Comparison of ENCODE assay signal across 17 cellular contexts in genomic region chr3:170564664-170565063, GRCh38. TPM values are rescaled to one million over a fixed set of nuclear protein-coding genes. Genes with fewer than 3 reads are reported as not detected.
DNase-seq lines count a peak whose midpoint lies in the region; ATAC-seq, FAIRE-seq and TF ChIP-seq lines count a peak whose summit lies in the region.
"Had no signal": no experiment of that assay in that cellular context is flagged by ENCODE, and none has a peak within 500 bp of the region (broad histone marks: within the 10 kb centered on the region; RNA-seq: fewer than 3 reads in every experiment).

No MANE protein-coding gene starts in this region.

- H2AFZ ChIP-seq in K562 (ENCODE audit: low read depth, low read length) (peak overlapping the region; percentile 65; the same call in 1 of the 2 replicates), mammary epithelial cell (ENCODE audit: low read depth, low read length) (no peak overlapping the region)

- POLR2A ChIA-PET in K562 (lab: Yijun Ruan, JAX), result interaction anchor here (0.6 kb wide), 1 partner anchor 152 kb away, joined by 4 read pairs; no protein-coding TSS in a partner anchor

- in situ Hi-C loops in K562 (cut with MboI) (no loop called here), mammary epithelial cell (cut with MboI; ENCODE audit: low sequenced_read_pairs in 2 of 2) (no loop called here)

- H3K9me1 ChIP-seq in K562 (ENCODE audit: control insufficient read depth, insufficient read depth, low read length), result no peaks in the 10 kb centered on the region

- BruUV-seq in K562 (replicated peaks; lab: Mats Ljungman, UMichigan) (no TSS peak), mammary epithelial cell (replicated peaks; lab: Mats Ljungman, UMichigan) (no TSS peak)

- DNase-seq in K562 (ENCODE audit: extremely low read depth in 1 of 4, low spot score in 3 of 4) (no peak), DMS153 (lab: John Stamatoyannopoulos, UW) (no peak), HuH-7 (ENCODE audit: low spot score) (no peak), mammary epithelial cell (no peak), NCI-H526 (lab: John Stamatoyannopoulos, UW) (no peak)
- DNase-seq: activated CD8-positive, alpha-beta memory T cell treated with anti-CD3 and anti-CD28 coated beads for 24 hours; activated effector memory CD4-positive, alpha-beta T cell treated with anti-CD3 and anti-CD28 coated beads, Interleukin-2, amount 50 U/mL, for 16 hours; aorta; Caco-2; stimulated activated CD4-positive, alpha-beta T cell treated with anti-CD3 and anti-CD28 coated beads, Interleukin-4, amount 100 ng/mL, for 1 hour had no signal

- peak overlapping the region in 9 of 11 experiments; percentile 1 to 73 (median 20); a peak in 15 of 22 replicates for H3K4me2 ChIP-seq in BLaER1 treated with 17β-estradiol and CSF1 and Interleukin-3, amounts not matched to agents 10 nM and 100 nM
- H3K4me2 ChIP-seq in K562 (ENCODE audit: insufficient read depth, low read length), result no peak overlapping the region
- no peak overlapping the region for H3K4me2 ChIP-seq in mammary epithelial cell (ENCODE audit: insufficient read depth, low read depth, low read length)

- no peak overlapping the region for H3K9ac ChIP-seq in BLaER1 treated with 17β-estradiol and CSF1 and Interleukin-3, amounts not matched to agents 10 nM and 100 nM
- no peak overlapping the region for H3K9ac ChIP-seq in K562 (ENCODE audit: insufficient read depth in 1 of 2, low read depth in 2 of 2, low read length in 2 of 2)
- no peak overlapping the region for H3K9ac ChIP-seq in mammary epithelial cell (ENCODE audit: insufficient read depth, low read length)

- 7% methylated on average over 2 of the region's 2 CpGs for WGBS in K562 (ENCODE audit: insufficient coverage, low coverage, missing lambda C conversion rate)
- 69% methylated on average over 2 of the region's 2 CpGs for WGBS in mammary epithelial cell (ENCODE audit: low coverage, missing lambda C conversion rate)

- no peak for TF ChIP-seq RAD21 in K562 (CRISPR knock-in tag; conservative IDR thresholded peaks at IDR 0.05 in 1 of 2, IDR thresholded peaks at IDR 0.05 in 1 of 2)

- no peaks in the 10 kb centered on the region for H3K27me3 ChIP-seq in BLaER1 treated with 17β-estradiol and CSF1 and Interleukin-3, amounts not matched to agents 10 nM and 100 nM
- H3K27me3 ChIP-seq in K562 (ENCODE audit: control insufficient read depth in 2 of 2, insufficient read depth in 2 of 2, low read length in 2 of 2), result no peaks in the 10 kb centered on the region; a peak in 1 of 5 replicates
- H3K27me3 ChIP-seq in mammary epithelial cell (ENCODE audit: insufficient read depth, low read length), result no peaks in the 10 kb centered on the region
- H3K27me3 ChIP-seq: neutrophil had no signal

- no peaks in the 10 kb centered on the region for H3K36me3 ChIP-seq in BLaER1 treated with 17β-estradiol and CSF1 and Interleukin-3, amounts not matched to agents 10 nM and 100 nM
- H3K36me3 ChIP-seq in K562 (ENCODE audit: control insufficient read depth, insufficient read depth, low read length) (no peaks in the 10 kb centered on the region), mammary epithelial cell (ENCODE audit: insufficient read depth, low read length) (no peaks in the 10 kb centered on the region)
- H3K36me3 ChIP-seq: neutrophil had no signal

- dilution Hi-C loops in mammary epithelial cell (cut with HindIII; ENCODE audit: low sequenced_read_pairs), result no loop called here

- TF ChIP-seq POLR2A in K562 (conservative IDR thresholded peaks at IDR 0.05), result no peak

- no peak overlapping the region for H3K4me3 ChIP-seq in BLaER1 treated with 17β-estradiol and CSF1 and Interleukin-3, amounts not matched to agents 10 nM and 100 nM
- no peak overlapping the region for H3K4me3 ChIP-seq in K562
- H3K4me3 ChIP-seq in mammary epithelial cell (replicated peaks in 1 of 3; ENCODE audit: insufficient read depth in 1 of 3, low read depth in 2 of 3, low read length in 3 of 3), result no peak overlapping the region

- H3K79me2 ChIP-seq in K562 (ENCODE audit: control insufficient read depth, insufficient read depth, low read length) (no peaks in the 10 kb centered on the region), mammary epithelial cell (ENCODE audit: insufficient read depth, low read length) (no peaks in the 10 kb centered on the region)

- no peak for FAIRE-seq in K562 (lab: Jason Lieb, UNC)

- H3K27ac ChIP-seq in BLaER1 treated with 17β-estradiol and CSF1 and Interleukin-3, amounts not matched to agents 10 nM and 100 nM, result no peak overlapping the region
- H3K27ac ChIP-seq in K562 (ENCODE audit: extremely low read depth, low read depth, low read length) (no peak overlapping the region), mammary epithelial cell (ENCODE audit: insufficient read depth, low read depth, low read length) (no peak overlapping the region)
- H3K27ac ChIP-seq: neutrophil, VCaP had no signal

- peaks cover 0 to 30% (median 12%) of the 10 kb centered on the region in 10 experiments; a peak in 11 of 20 replicates for H3K4me1 ChIP-seq in BLaER1 treated with 17β-estradiol and CSF1 and Interleukin-3, amounts not matched to agents 10 nM and 100 nM
- H3K4me1 ChIP-seq in K562 (replicated peaks in 1 of 2; ENCODE audit: control insufficient read depth in 2 of 2, insufficient read depth in 2 of 2, low read length in 2 of 2) (no peaks in the 10 kb centered on the region; a peak in 2 of 5 replicates), mammary epithelial cell (ENCODE audit: insufficient read depth, low read length) (no peaks in the 10 kb centered on the region)
- H3K4me1 ChIP-seq: Caco-2 had no signal

- TF ChIP-seq EP300 in K562 (IDR thresholded peaks at IDR 0.05; ENCODE audit: low read length), result no peak

- CTCF ChIA-PET in K562 (lab: Yijun Ruan, JAX; ENCODE audit: low intra/inter-chr PET ratio) (no interaction called here), mammary epithelial cell (lab: Charles Lee; ENCODE audit: low non-redundant PET) (no interaction called here)

- intact Hi-C loops in K562 (cut with micrococcal nuclease), result no loop called here
- intact Hi-C loops in mammary epithelial cell (cut with micrococcal nuclease), result no loop called here

- peak; percentile 6 for ATAC-seq in GM19452 (IDR thresholded peaks at IDR 0.05; ENCODE audit: unreplicated experiment)
- peak; percentile 35 for ATAC-seq in HG03064 (IDR thresholded peaks at IDR 0.05; ENCODE audit: low read depth, unreplicated experiment)
- ATAC-seq in K562, result no peak

- no peak for TF ChIP-seq CTCF in K562 (IDR thresholded peaks at IDR 0.05 in 2 of 3, conservative IDR thresholded peaks at IDR 0.05 in 1 of 3; ENCODE audit: insufficient read depth in 2 of 3, low read depth in 1 of 3, low read length in 3 of 3)
- TF ChIP-seq CTCF in mammary epithelial cell (conservative IDR thresholded peaks at IDR 0.05 in 1 of 2, IDR thresholded peaks at IDR 0.05 in 1 of 2; ENCODE audit: extremely low read depth in 1 of 2, insufficient read depth in 1 of 2, low read depth in 1 of 2, low read length in 2 of 2), result no peak

- H4K20me1 ChIP-seq in BLaER1 treated with 17β-estradiol and CSF1 and Interleukin-3, amounts not matched to agents 10 nM and 100 nM, result no peaks in the 10 kb centered on the region
- H4K20me1 ChIP-seq in K562 (replicated peaks; ENCODE audit: control insufficient read depth, insufficient read depth, low read length) (no peaks in the 10 kb centered on the region), mammary epithelial cell (ENCODE audit: insufficient read depth, low read length) (no peaks in the 10 kb centered on the region)

- no peaks in the 10 kb centered on the region for H3K9me3 ChIP-seq in BLaER1 treated with 17β-estradiol and CSF1 and Interleukin-3, amounts not matched to agents 10 nM and 100 nM (replicated peaks in 1 of 11)
- H3K9me3 ChIP-seq in K562 (replicated peaks; ENCODE audit: control insufficient read depth, insufficient read depth, low read depth, low read length) (no peaks in the 10 kb centered on the region), mammary epithelial cell (replicated peaks; ENCODE audit: insufficient read depth, low read length) (no peaks in the 10 kb centered on the region)
- H3K9me3 ChIP-seq: neutrophil had no signal

TF ChIP-seq in K562, 482 proteins besides CTCF, POLR2A, EP300 and RAD21 (continues in another document):
- TF ChIP-seq RBM14 (IDR thresholded peaks at IDR 0.05; ENCODE audit: borderline replicate concordance, insufficient read depth, low read depth, low read length) (no peak), PCBP2 (IDR thresholded peaks at IDR 0.05; ENCODE audit: low read depth, low read length, poor library complexity, severe bottlenecking) (no peak), HEY1 (CRISPR knock-in tag; IDR thresholded peaks at IDR 0.05; ENCODE audit: borderline replicate concordance) (no peak), PREB (CRISPR knock-in tag; IDR thresholded peaks at IDR 0.05) (no peak), ZFP30 (CRISPR knock-in tag; IDR thresholded peaks at IDR 0.05; ENCODE audit: borderline replicate concordance) (no peak)

RNA-seq across cellular contexts. Expression of gene SLC7A14, which starts 21.2 kb away (rescaled TPM):
- total RNA-seq in K562 (2011; cell fraction: chromatin; rRNA removed; ENCODE audit: low replicate concordance), result not detected in 2 replicates
- not detected in 2 replicates for total RNA-seq in K562 (2011; cell fraction: nucleolus; rRNA removed)
- not detected in 2 replicates for total RNA-seq in K562 (2011; cell fraction: nucleoplasm; rRNA removed)
- total RNA-seq in K562 (2014; rRNA removed) (not detected in 2 replicates), K562 (2014; rRNA removed; fragmentation: Illumina TruSeq; extraction: Trizol) (not detected in 2 replicates), K562 (2015; rRNA removed; fragmentation: Illumina TruSeq; extraction: Trizol) (not detected in 2 replicates), K562 (2021) (not detected in 2 replicates), mammary epithelial cell (under 1 TPM in 1 of 2 donors, not detected in 1; under 0.01 TPM)
- polyA plus RNA-seq in K562 (2011; rRNA removed) (not detected in 2 replicates), K562 (2014; fragmentation: Illumina TruSeq; extraction: Trizol) (not detected in 2 replicates), K562 (2014; fragmentation: Nextera tagmentation; extraction: Ambion mirVana) (not detected), K562 (2014; rRNA removed) (not detected in 2 replicates), mammary epithelial cell (not detected)
- not detected in 2 replicates for polyA plus RNA-seq in K562 (2011; cell fraction: cytosol; rRNA removed)
- not detected in 2 replicates for polyA plus RNA-seq in K562 (2011; cell fraction: nucleus; rRNA removed)
- polyA plus RNA-seq in K562 (2012), result not detected in 2 replicates
- polyA minus RNA-seq in K562 (2011; rRNA and poly(A)+ RNA removed), result under 0.01 TPM in 1 of 2 replicates, not detected in the other
- polyA minus RNA-seq in K562 (2011; cell fraction: cytosol; rRNA and poly(A)+ RNA removed), result not detected in 2 replicates
- not detected in 2 replicates for polyA minus RNA-seq in K562 (2011; cell fraction: nucleus; rRNA and poly(A)+ RNA removed)
- polyA minus RNA-seq in mammary epithelial cell, result not detected
- total RNA-seq: aorta, Caco-2, NCI-H460, PC-3 had no signal
- polyA plus RNA-seq: aorta had no signal

Comparison
In these comparisons a context has a peak if more than half of its experiments do, and no peak if none do; other contexts are left out.
1. H3K4me2 ChIP-seq: peak in BLaER1 treated with 17β-estradiol and CSF1 and Interleukin-3, amounts not matched to agents 10 nM and 100 nM (9 of 11); none in K562 (single experiment) and mammary epithelial cell (single experiment).